33 cellular contexts compared by ENCODE assay signal in the genomic region with DNA sequence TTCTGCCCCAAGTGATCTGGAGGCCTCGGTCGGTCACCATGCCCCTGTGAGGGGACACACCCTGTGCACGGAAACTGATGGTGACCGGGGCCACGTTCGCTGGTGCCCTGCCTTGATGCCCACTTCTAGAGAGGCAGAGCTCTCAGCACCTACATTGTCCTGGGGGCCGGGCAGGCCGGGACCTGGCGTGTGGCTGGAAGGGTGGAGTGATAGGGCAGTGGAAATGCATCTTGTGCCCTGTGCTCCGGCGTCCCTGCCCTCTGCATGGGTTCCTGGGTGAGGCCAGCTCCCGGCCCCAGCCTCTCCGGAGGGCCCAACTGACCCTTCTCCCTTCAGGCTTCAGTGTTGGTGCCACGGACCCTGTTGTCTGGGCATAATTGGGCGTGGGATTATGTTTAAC. TPM values are rescaled to one million over a fixed set of nuclear protein-coding genes. Genes with fewer than 3 reads are reported as not detected.
DNase-seq lines count a peak whose midpoint lies in the region; ATAC-seq and TF ChIP-seq lines count a peak whose summit lies in the region.
"Had no signal": no experiment of that assay in that cellular context is flagged by ENCODE, and none has a peak within 500 bp of the region (broad histone marks: within the 10 kb centered on the region; RNA-seq: fewer than 3 reads in every experiment).

No MANE protein-coding gene starts in this region.

- H3K9me3 Mint-ChIP-seq in type B pancreatic cell, result peaks cover 5% of the 10 kb centered on the region
- H3K9me3 Mint-ChIP-seq: activated CD4-positive, alpha-beta T cell treated with anti-CD3 and anti-CD28 coated beads, Interleukin-2, amount 10 ng/mL, durations not matched to agents 24 days and 14 days; activated naive CD8-positive, alpha-beta T cell treated with anti-CD3 and anti-CD28 coated beads, Interleukin-2, amount 50 U/mL, for 24 hours; endodermal cell; mesothelial cell of epicardium; natural killer cell; stimulated activated naive CD8-positive, alpha-beta T cell treated with anti-CD3 and anti-CD28 coated beads, Interleukin-15, amount 100 ng/mL, for 72 hours had no signal

- H3K4me3 Mint-ChIP-seq in type B pancreatic cell, result no peak overlapping the region
- H3K4me3 Mint-ChIP-seq: activated CD4-positive, alpha-beta T cell treated with anti-CD3 and anti-CD28 coated beads, Interleukin-2, amount 10 ng/mL, durations not matched to agents 24 days and 14 days; activated naive CD8-positive, alpha-beta T cell treated with anti-CD3 and anti-CD28 coated beads, Interleukin-2, amount 50 U/mL, for 24 hours; endodermal cell; mesothelial cell of epicardium; natural killer cell; stimulated activated naive CD8-positive, alpha-beta T cell treated with anti-CD3 and anti-CD28 coated beads, Interleukin-15, amount 100 ng/mL, for 72 hours had no signal

- H3K4me3 ChIP-seq in OCI-LY7 (ENCODE audit: low read depth, low read length, poor library complexity, severe bottlenecking) (no peak overlapping the region), mucosa of descending colon (no peak overlapping the region), upper lobe of right lung (no peak overlapping the region)
- H3K4me3 ChIP-seq: A549, cardiac muscle cell, left ventricle myocardium inferior, Peyer's patch, smooth muscle cell, vagina had no signal

- ATAC-seq in Right ventricle myocardium superior (ENCODE audit: poor library complexity) (no peak), left ventricle myocardium superior (no peak), mucosa of descending colon (no peak), upper lobe of right lung (no peak), GM18505 (IDR thresholded peaks at IDR 0.05; ENCODE audit: unreplicated experiment) (no peak)
- ATAC-seq: A549; activated naive CD8-positive, alpha-beta T cell treated with anti-CD3 and anti-CD28 coated beads, Interleukin-2, amount 50 U/mL, for 24 hours; esophagus mucosa; HCT116; natural killer cell; stimulated activated naive CD8-positive, alpha-beta T cell treated with anti-CD3 and anti-CD28 coated beads, Interleukin-15, amount 100 ng/mL, for 72 hours had no signal

- H4K20me1 ChIP-seq in OCI-LY7 (ENCODE audit: insufficient read depth, low read length), result no peaks in the 10 kb centered on the region

- H3K4me2 ChIP-seq in OCI-LY7 (ENCODE audit: low read length), result 0 out of 2 replicates have a peak overlapping the region, but pooled peaks have one; percentile 94
- H3K4me2 ChIP-seq: A549, smooth muscle cell had no signal

- peaks cover 13% of the 10 kb centered on the region for H3K27me3 Mint-ChIP-seq in type B pancreatic cell
- H3K27me3 Mint-ChIP-seq: activated naive CD8-positive, alpha-beta T cell treated with anti-CD3 and anti-CD28 coated beads, Interleukin-2, amount 50 U/mL, for 24 hours; stimulated activated naive CD8-positive, alpha-beta T cell treated with anti-CD3 and anti-CD28 coated beads, Interleukin-15, amount 100 ng/mL, for 72 hours had no signal

- no peak overlapping the region for H2AFZ ChIP-seq in OCI-LY7 (ENCODE audit: low read length)

- H3K4me1 ChIP-seq in OCI-LY7 (ENCODE audit: insufficient read depth, low read length, poor library complexity, severe bottlenecking) (peaks cover 53% of the 10 kb centered on the region), mucosa of descending colon (ENCODE audit: low read depth) (peaks cover 42% of the 10 kb centered on the region), upper lobe of right lung (peaks cover 48% of the 10 kb centered on the region)
- H3K4me1 ChIP-seq: A549 had no signal

- DNase-seq in Right ventricle myocardium superior (peak; percentile 33), left ventricle myocardium superior (no peak), OCI-LY7 (ENCODE audit: low spot score) (no peak), mucosa of descending colon (peak in 2 of 3 donors; percentile 31 to 49), upper lobe of right lung (peak; percentile 60), type B pancreatic cell (ENCODE audit: extremely low spot score, unreplicated experiment) (no peak), DMS53 treated with DMSO at 0.1 percent for 48 hours (lab: John Stamatoyannopoulos, UW; ENCODE audit: unreplicated experiment) (no peak)
- DNase-seq: activated CD4-positive, alpha-beta T cell treated with anti-CD3 and anti-CD28 coated beads, Interleukin-2, amount 10 ng/mL, durations not matched to agents 24 days and 14 days; activated CD8-positive, alpha-beta memory T cell treated with anti-CD3 and anti-CD28 coated beads for 24 hours; activated naive CD8-positive, alpha-beta T cell treated with anti-CD3 and anti-CD28 coated beads, Interleukin-2, amount 50 U/mL, for 24 hours; endodermal cell; head of caudate nucleus; left ventricle myocardium inferior; natural killer cell; NCI-H1436 treated with DMSO at 0.1 percent for 48 hours; NCI-H345; NCI-H69; stimulated activated CD4-positive, alpha-beta T cell treated with anti-CD3 and anti-CD28 coated beads, Interleukin-1b, Interleukin-23, amount 100 ng/mL, for 48 hours; stimulated activated naive CD8-positive, alpha-beta T cell treated with anti-CD3 and anti-CD28 coated beads, Interleukin-15, amount 100 ng/mL, for 72 hours; T1000 had no signal

- no peaks in the 10 kb centered on the region for H3K36me3 Mint-ChIP-seq in type B pancreatic cell
- H3K36me3 Mint-ChIP-seq: mesothelial cell of epicardium, natural killer cell had no signal

- BruUV-seq in OCI-LY7 (replicated peaks; lab: Mats Ljungman, UMichigan), result no TSS peak

- H3K36me3 ChIP-seq in OCI-LY7 (ENCODE audit: insufficient read depth, low read length), result no peaks in the 10 kb centered on the region
- H3K36me3 ChIP-seq in mucosa of descending colon (ENCODE audit: low read depth), result no peaks in the 10 kb centered on the region
- H3K36me3 ChIP-seq in upper lobe of right lung, result no peaks in the 10 kb centered on the region
- H3K36me3 ChIP-seq: cardiac muscle cell, left ventricle myocardium inferior, Peyer's patch, vagina had no signal

- no peaks in the 10 kb centered on the region for H3K9me2 ChIP-seq in OCI-LY7 (ENCODE audit: insufficient read depth, low read length)

- POLR2A ChIA-PET in OCI-LY7 (lab: Charles Lee), result no interaction called here

- no peaks in the 10 kb centered on the region for H3K27me3 ChIP-seq in upper lobe of right lung
- H3K27me3 ChIP-seq: cardiac muscle cell, Peyer's patch, vagina had no signal

- intact Hi-C loops in Right ventricle myocardium superior (cut with DNase I), result no loop called here
- intact Hi-C loops in left ventricle myocardium superior (cut with micrococcal nuclease), result no loop called here
- intact Hi-C loops in OCI-LY7 (cut with micrococcal nuclease; ENCODE audit: unreplicated experiment), result loop anchor here (5.0 to 10.0 kb wide), 3 partner anchors 172 to 635 kb away; partner anchors contain the start of gene MX1
- intact Hi-C loops in mucosa of descending colon (cut with DNase I, micrococcal nuclease), result no loop called here
- intact Hi-C loops in upper lobe of right lung (cut with DNase I), result no loop called here

- no peak for TF ChIP-seq POLR2A in GM18505 (IDR thresholded peaks at IDR 0.05; ENCODE audit: borderline replicate concordance, extremely low read depth, insufficient read depth, insufficient read length)

- peaks cover 16% of the 10 kb centered on the region for H3K4me1 Mint-ChIP-seq in type B pancreatic cell (ENCODE audit: unreplicated experiment)

- peaks cover 7% of the 10 kb centered on the region; the same call in 1 of the 2 replicates for H3K79me2 ChIP-seq in OCI-LY7 (ENCODE audit: insufficient read depth, low read depth, low read length)

- H3K27ac Mint-ChIP-seq in type B pancreatic cell, result no peak overlapping the region
- H3K27ac Mint-ChIP-seq: activated naive CD8-positive, alpha-beta T cell treated with anti-CD3 and anti-CD28 coated beads, Interleukin-2, amount 50 U/mL, for 24 hours; endodermal cell; mesothelial cell of epicardium; natural killer cell had no signal

- H3K27ac ChIP-seq in OCI-LY7 (ENCODE audit: low read depth, low read length, poor library complexity, severe bottlenecking) (no peak overlapping the region), upper lobe of right lung (no peak overlapping the region)
- H3K27ac ChIP-seq: A549, cardiac muscle cell, left ventricle myocardium inferior, vagina had no signal

- TF ChIP-seq CTCF in OCI-LY7 (conservative IDR thresholded peaks at IDR 0.05; ENCODE audit: low read length), result no peak
- TF ChIP-seq CTCF in mucosa of descending colon (IDR thresholded peaks at IDR 0.05), result no peak
- TF ChIP-seq CTCF in upper lobe of right lung (IDR thresholded peaks at IDR 0.05), result no peak
- TF ChIP-seq CTCF in type B pancreatic cell (conservative IDR thresholded peaks at IDR 0.05), result no peak

- H3K9me3 ChIP-seq in OCI-LY7 (ENCODE audit: low read length), result no peaks in the 10 kb centered on the region
- H3K9me3 ChIP-seq in mucosa of descending colon, result no peaks in the 10 kb centered on the region
- H3K9me3 ChIP-seq in upper lobe of right lung, result no peaks in the 10 kb centered on the region
- H3K9me3 ChIP-seq: A549, left ventricle myocardium inferior, Peyer's patch, vagina had no signal

- CTCF ChIA-PET in OCI-LY7 (lab: Charles Lee; ENCODE audit: unreplicated experiment), result no interaction called here

RNA-seq across cellular contexts. Expression of gene UMODL1, which starts 11.0 kb away (rescaled TPM):
- total RNA-seq in Right ventricle myocardium superior (0.05 TPM), left ventricle myocardium superior (not detected), OCI-LY7 (2022) (7.4 and 10.0 TPM in 2 replicates), mucosa of descending colon (under 1 TPM; 0.14 to 0.90 (median 0.16) TPM), upper lobe of right lung (0.49 TPM), type B pancreatic cell (ENCODE audit: low replicate concordance) (0.36 and 1.0 TPM in 2 replicates)
- total RNA-seq in OCI-LY7 (2014; rRNA removed; shearing (Covaris generic)), result 6.6 and 12.3 TPM in 2 replicates
- total RNA-seq: activated CD4-positive, alpha-beta T cell treated with anti-CD3 and anti-CD28 coated beads, Interleukin-2, amount 10 ng/mL, durations not matched to agents 24 days and 14 days; astrocyte; cardiac muscle cell; fibroblast of villous mesenchyme; LHCN-M2; mesothelial cell of epicardium; omental fat pad; smooth muscle cell; vagina had no signal

RNA-seq across cellular contexts. Expression of gene ZBTB21, which starts 50.0 kb away (rescaled TPM):
- total RNA-seq in Right ventricle myocardium superior, result 5.5 TPM
- 6.6 TPM for total RNA-seq in left ventricle myocardium superior
- 10.0 and 12.4 TPM in 2 replicates for total RNA-seq in OCI-LY7 (2014; rRNA removed; shearing (Covaris generic))
- total RNA-seq in OCI-LY7 (2022), result 19.6 and 22.6 TPM in 2 replicates
- total RNA-seq in mucosa of descending colon, result 10 to 100 TPM; 11.8 to 18.9 (median 14.6) TPM
- total RNA-seq in upper lobe of right lung, result 17.8 TPM
- total RNA-seq in type B pancreatic cell (ENCODE audit: low replicate concordance), result 19.9 and 23.4 TPM in 2 replicates

Comparison
In these comparisons a context has a peak if more than half of its experiments do, and no peak if none do; other contexts are left out.
1. DNase-seq: peak in Right ventricle myocardium superior (single experiment), mucosa of descending colon (2 of 3) and upper lobe of right lung (single experiment); none in left ventricle myocardium superior (single experiment), OCI-LY7 (single experiment), type B pancreatic cell (single experiment) and DMS53 treated with DMSO at 0.1 percent for 48 hours (single experiment).